4 cellular contexts compared by ENCODE assay signal in genomic region chr5:67135381-67135780, GRCh38.
TF ChIP-seq lines count a peak whose summit lies in the region.

No MANE protein-coding gene starts in this region.

TF ChIP-seq in A549, 52 proteins besides CTCF, POLR2A, EP300 and RAD21:
- TF ChIP-seq BCL3 (IDR thresholded peaks at IDR 0.05) (no peak), MAFK (IDR thresholded peaks at IDR 0.05; ENCODE audit: partially characterized antibody) (peak; percentile 66)
TF ChIP-seq in A549: peak in this region for 1.

TF ChIP-seq in IMR-90, 13 proteins besides CTCF, POLR2A, EP300 and RAD21:
- TF ChIP-seq, protein P1, sequence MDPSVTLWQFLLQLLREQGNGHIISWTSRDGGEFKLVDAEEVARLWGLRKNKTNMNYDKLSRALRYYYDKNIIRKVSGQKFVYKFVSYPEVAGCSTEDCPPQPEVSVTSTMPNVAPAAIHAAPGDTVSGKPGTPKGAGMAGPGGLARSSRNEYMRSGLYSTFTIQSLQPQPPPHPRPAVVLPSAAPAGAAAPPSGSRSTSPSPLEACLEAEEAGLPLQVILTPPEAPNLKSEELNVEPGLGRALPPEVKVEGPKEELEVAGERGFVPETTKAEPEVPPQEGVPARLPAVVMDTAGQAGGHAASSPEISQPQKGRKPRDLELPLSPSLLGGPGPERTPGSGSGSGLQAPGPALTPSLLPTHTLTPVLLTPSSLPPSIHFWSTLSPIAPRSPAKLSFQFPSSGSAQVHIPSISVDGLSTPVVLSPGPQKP (IDR thresholded peaks at IDR 0.05; ENCODE audit: borderline replicate concordance, low read depth, low read length) = no peak
- TF ChIP-seq CHD1 (IDR thresholded peaks at IDR 0.05; ENCODE audit: low read depth, low read length) (no peak), MAFK (IDR thresholded peaks at IDR 0.05; ENCODE audit: low read depth, low read length) (peak; percentile 70), MAZ (IDR thresholded peaks at IDR 0.05; ENCODE audit: borderline replicate concordance, low read depth, low read length) (no peak)

TF ChIP-seq in K562, 482 proteins besides CTCF, POLR2A, EP300 and RAD21 (continued from another document):
- no peak for TF ChIP-seq STAT5A (IDR thresholded peaks at IDR 0.05; ENCODE audit: borderline replicate concordance, low read length)
- no peak for TF ChIP-seq PRDM10 (IDR thresholded peaks at IDR 0.05; ENCODE audit: partially characterized antibody)

TF ChIP-seq in GM12891, 5 proteins besides CTCF, POLR2A, EP300 and RAD21 (continued from another document):
- TF ChIP-seq SPI1 (IDR thresholded peaks at IDR 0.05; ENCODE audit: low read depth, low read length) (no peak), PAX5 (IDR thresholded peaks at IDR 0.05; ENCODE audit: insufficient read depth, low read length, severe bottlenecking) (no peak)
